In the genomic region with DNA sequence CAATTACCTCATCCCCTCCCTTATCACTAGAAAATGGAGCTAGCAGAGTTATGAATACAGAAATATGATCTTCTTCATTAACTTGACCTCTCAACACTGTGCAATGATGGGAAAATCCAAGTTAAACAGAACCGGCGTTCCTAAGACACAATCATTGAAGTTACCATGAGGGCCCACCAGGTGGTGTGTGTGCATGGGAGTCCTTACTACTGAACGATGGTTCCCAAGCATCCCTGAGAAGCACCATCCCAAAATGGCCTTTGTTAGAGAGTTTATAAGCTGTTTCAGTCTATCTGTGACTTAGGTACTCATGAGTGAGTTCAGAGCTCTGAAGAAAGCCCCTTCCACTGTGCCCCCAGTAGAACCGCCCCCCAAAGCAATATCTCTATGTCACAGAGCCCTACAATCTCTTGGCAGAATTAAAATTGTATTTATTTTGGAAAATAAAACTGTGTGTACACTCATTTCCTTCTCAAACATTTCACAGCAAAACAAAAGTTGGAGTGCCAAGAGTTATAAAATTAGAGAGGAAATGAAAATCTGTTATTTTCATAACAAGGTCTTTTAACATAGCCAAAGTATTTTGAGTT, we compare ENCODE assay signal across 8 cellular contexts. TPM values are rescaled to one million over a fixed set of nuclear protein-coding genes. Genes with fewer than 3 reads are reported as not detected.
A peak's percentile ranks its signal among the peaks of the same experiment; 100 is the strongest.
DNase-seq lines count a peak whose midpoint lies in the region; ATAC-seq and TF ChIP-seq lines count a peak whose summit lies in the region.

No MANE protein-coding gene starts in this region.

- H3K27ac ChIP-seq in HCT116 (ENCODE audit: low read depth, low read length) = no peak overlapping the region
- H3K27ac ChIP-seq in SU-DHL-6 (ENCODE audit: low read depth, low read length) = no peak overlapping the region
- no peak overlapping the region for H3K27ac ChIP-seq in neural progenitor cell

- CTCF ChIA-PET in HCT116 (lab: Charles Lee) = no interaction called here

- RAD21 ChIA-PET in HCT116 (lab: Charles Lee; ENCODE audit: low non-redundant PET in 1 of 2, low total read pairs in 2 of 2, uncharacterized antibody in 2 of 2, unreplicated experiment in 2 of 2) = no interaction called here

- H3K9ac ChIP-seq in HCT116 (ENCODE audit: low read length) = no peak overlapping the region
- no peak overlapping the region for H3K9ac ChIP-seq in SU-DHL-6 (ENCODE audit: low read length)
- H3K9ac ChIP-seq in neural progenitor cell = no peak overlapping the region

- intact Hi-C loops in HCT116 (cut with micrococcal nuclease) = loop anchor here (5.0 to 10.0 kb wide), 2 partner anchors 443 to 860 kb away; no protein-coding TSS in a partner anchor

- no TSS peak for BruUV-seq in HCT116 (replicated peaks; lab: Mats Ljungman, UMichigan)

- TF ChIP-seq POLR2A in HCT116 (IDR thresholded peaks at IDR 0.05; ENCODE audit: borderline replicate concordance, extremely low read depth, insufficient read depth, insufficient read length) = no peak

- H3K4me1 Mint-ChIP-seq in neural progenitor cell = peaks cover 4% of the 10 kb centered on the region

- H3K36me3 Mint-ChIP-seq in neural progenitor cell = no peaks in the 10 kb centered on the region

- H3K4me3 Mint-ChIP-seq in neural progenitor cell = no peak overlapping the region

- peaks cover 3% of the 10 kb centered on the region for H3K27me3 Mint-ChIP-seq in neural progenitor cell (ENCODE audit: insufficient read depth, low read depth)

- H3K27ac Mint-ChIP-seq in neural progenitor cell = no peak overlapping the region

- no peaks in the 10 kb centered on the region for H3K36me3 ChIP-seq in HCT116 (ENCODE audit: control insufficient read depth in 1 of 2, insufficient read depth in 2 of 2, low read length in 2 of 2)
- no peaks in the 10 kb centered on the region for H3K36me3 ChIP-seq in SU-DHL-6 (ENCODE audit: low read length)
- no peaks in the 10 kb centered on the region for H3K36me3 ChIP-seq in neural progenitor cell

- peak; percentile 39 to 65 (median 64); a peak in 5 of 6 replicates for TF ChIP-seq CTCF in HCT116 (IDR thresholded peaks at IDR 0.05 in 2 of 3, conservative IDR thresholded peaks at IDR 0.05 in 1 of 3; ENCODE audit: borderline replicate concordance in 1 of 3, insufficient read depth in 1 of 3, low read depth in 2 of 3, low read length in 2 of 3)
- TF ChIP-seq CTCF in SU-DHL-6 (IDR thresholded peaks at IDR 0.05; ENCODE audit: insufficient read depth, low read length, poor library complexity, severe bottlenecking) = peak; percentile 32
- TF ChIP-seq CTCF in fibroblast of pulmonary artery (IDR thresholded peaks at IDR 0.05; ENCODE audit: low read length, missing control alignments) = peak; percentile 47
- TF ChIP-seq CTCF in neural progenitor cell (IDR thresholded peaks at IDR 0.05) = peak; percentile 82

- H3K27me3 ChIP-seq in HCT116 (ENCODE audit: insufficient read depth, low read length) (no peaks in the 10 kb centered on the region), SU-DHL-6 (ENCODE audit: low read length) (no peaks in the 10 kb centered on the region), neural progenitor cell (no peaks in the 10 kb centered on the region)

- H3F3A ChIP-seq in SU-DHL-6 (ENCODE audit: insufficient read depth) (no peaks in the 10 kb centered on the region), neural progenitor cell (ENCODE audit: low read depth) (no peaks in the 10 kb centered on the region)

- POLR2A ChIA-PET in HCT116 (lab: Charles Lee) = no interaction called here

- H4K20me1 ChIP-seq in HCT116 (ENCODE audit: insufficient read depth) = no peaks in the 10 kb centered on the region
- H4K20me1 ChIP-seq in SU-DHL-6 (ENCODE audit: low read depth, low read length) = no peaks in the 10 kb centered on the region
- H4K20me1 ChIP-seq in neural progenitor cell (ENCODE audit: low read depth) = no peaks in the 10 kb centered on the region

- no peaks in the 10 kb centered on the region for H3K9me3 ChIP-seq in HCT116 (ENCODE audit: control insufficient read depth in 1 of 2, insufficient read depth in 1 of 2, low read depth in 1 of 2, low read length in 2 of 2)
- no peaks in the 10 kb centered on the region for H3K9me3 ChIP-seq in SU-DHL-6 (ENCODE audit: insufficient read depth, low read length)
- no peaks in the 10 kb centered on the region for H3K9me3 ChIP-seq in neural progenitor cell (ENCODE audit: low read depth)

- TF ChIP-seq RAD21 in HCT116 (IDR thresholded peaks at IDR 0.05; ENCODE audit: low read depth) = peak; percentile 54

- H3K4me1 ChIP-seq in HCT116 (ENCODE audit: control insufficient read depth in 1 of 2, insufficient read depth in 2 of 2, low read length in 2 of 2) = no peaks in the 10 kb centered on the region
- H3K4me1 ChIP-seq in neural progenitor cell = no peaks in the 10 kb centered on the region

- ATAC-seq in HCT116 = peak; percentile 80

- H3K79me2 ChIP-seq in HCT116 (ENCODE audit: insufficient read depth, low read length) (no peaks in the 10 kb centered on the region), SU-DHL-6 (ENCODE audit: insufficient read depth, low read length) (no peaks in the 10 kb centered on the region), neural progenitor cell (ENCODE audit: low read depth) (no peaks in the 10 kb centered on the region)

- H2AFZ ChIP-seq in HCT116 (ENCODE audit: low read depth, low read length, poor library complexity, severe bottlenecking) (no peak overlapping the region), SU-DHL-6 (ENCODE audit: low read depth, low read length, severe bottlenecking) (no peak overlapping the region), neural progenitor cell (replicated peaks) (peak overlapping the region; percentile 12)

- H3K4me3 ChIP-seq in HCT116 (replicated peaks in 1 of 2; ENCODE audit: low read depth in 1 of 2, low read length in 2 of 2) = no peak overlapping the region
- H3K4me3 ChIP-seq in SU-DHL-6 (ENCODE audit: insufficient read depth, low read length, poor library complexity, severe bottlenecking) = no peak overlapping the region
- no peak overlapping the region for H3K4me3 ChIP-seq in fibroblast of pulmonary artery (replicated peaks; ENCODE audit: low read depth, low read length)
- no peak overlapping the region for H3K4me3 ChIP-seq in neural progenitor cell

- H3K9me3 Mint-ChIP-seq in neural progenitor cell = no peaks in the 10 kb centered on the region

- peak; percentile 40 for DNase-seq in activated CD4-positive, alpha-beta T cell treated with anti-CD3 and anti-CD28 coated beads for 48 hours
- no peak for DNase-seq in activated CD4-positive, alpha-beta T cell treated with anti-CD3 and anti-CD28 coated beads for 4 hours
- DNase-seq in HCT116 (ENCODE audit: low read depth, low spot score) = peak; percentile 22
- DNase-seq in NCI-H1092 (lab: John Stamatoyannopoulos, UW) = peak; percentile 63
- DNase-seq in fibroblast of pulmonary artery (ENCODE audit: low read depth) = peak; percentile 40
- peak; percentile 86 for DNase-seq in neural progenitor cell (ENCODE audit: low spot score)
- DNase-seq in activated CD4-positive, CD25-positive, alpha-beta regulatory T cell treated with anti-CD3 and anti-CD28 coated beads, Interleukin-2, amount 50 U/mL, for 72 hours = no peak

- H3K9me2 ChIP-seq in HCT116 (ENCODE audit: insufficient read depth) (no peaks in the 10 kb centered on the region), SU-DHL-6 (replicated peaks; ENCODE audit: insufficient read depth, low read length) (no peaks in the 10 kb centered on the region)

- H3K4me2 ChIP-seq in HCT116 (ENCODE audit: low read length) (no peak overlapping the region), SU-DHL-6 (ENCODE audit: low read depth, low read length, poor library complexity, severe bottlenecking) (no peak overlapping the region), neural progenitor cell (no peak overlapping the region)

TF ChIP-seq in HCT116, 20 proteins besides CTCF, POLR2A, EP300 and RAD21 (continues in another document):
- TF ChIP-seq POLR2AphosphoS5 (IDR thresholded peaks at IDR 0.05; ENCODE audit: low read depth, low read length) (no peak), EZH2phosphoT487 (IDR thresholded peaks at IDR 0.05; ENCODE audit: borderline replicate concordance) (no peak), SP1 (IDR thresholded peaks at IDR 0.05; ENCODE audit: low read depth) (no peak), EZH2 (IDR thresholded peaks at IDR 0.05) (no peak), ZFX (IDR thresholded peaks at IDR 0.05) (no peak), SIN3A (IDR thresholded peaks at IDR 0.05; ENCODE audit: low read depth) (no peak), TCF7L2 (IDR thresholded peaks at IDR 0.05; ENCODE audit: borderline replicate concordance, extremely low read depth, insufficient read depth, insufficient read length) (no peak), CBX3 (IDR thresholded peaks at IDR 0.05; ENCODE audit: low read depth) (no peak), YY1 (IDR thresholded peaks at IDR 0.05; ENCODE audit: extremely low read depth, insufficient replicate concordance, low read depth, low read length) (no peak), EGR1 (IDR thresholded peaks at IDR 0.05; ENCODE audit: low read depth) (no peak), JUND (IDR thresholded peaks at IDR 0.05) (no peak), FOSL1 (IDR thresholded peaks at IDR 0.05; ENCODE audit: low read depth) (no peak), ELF1 (IDR thresholded peaks at IDR 0.05; ENCODE audit: borderline replicate concordance, low read depth) (no peak), CEBPB (IDR thresholded peaks at IDR 0.05; ENCODE audit: low read depth) (no peak), SRF (IDR thresholded peaks at IDR 0.05; ENCODE audit: low read depth) (no peak)
- TF ChIP-seq, protein P1, sequence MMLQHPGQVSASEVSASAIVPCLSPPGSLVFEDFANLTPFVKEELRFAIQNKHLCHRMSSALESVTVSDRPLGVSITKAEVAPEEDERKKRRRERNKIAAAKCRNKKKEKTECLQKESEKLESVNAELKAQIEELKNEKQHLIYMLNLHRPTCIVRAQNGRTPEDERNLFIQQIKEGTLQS (IDR thresholded peaks at IDR 0.05) = no peak
- TF ChIP-seq, protein P2, sequence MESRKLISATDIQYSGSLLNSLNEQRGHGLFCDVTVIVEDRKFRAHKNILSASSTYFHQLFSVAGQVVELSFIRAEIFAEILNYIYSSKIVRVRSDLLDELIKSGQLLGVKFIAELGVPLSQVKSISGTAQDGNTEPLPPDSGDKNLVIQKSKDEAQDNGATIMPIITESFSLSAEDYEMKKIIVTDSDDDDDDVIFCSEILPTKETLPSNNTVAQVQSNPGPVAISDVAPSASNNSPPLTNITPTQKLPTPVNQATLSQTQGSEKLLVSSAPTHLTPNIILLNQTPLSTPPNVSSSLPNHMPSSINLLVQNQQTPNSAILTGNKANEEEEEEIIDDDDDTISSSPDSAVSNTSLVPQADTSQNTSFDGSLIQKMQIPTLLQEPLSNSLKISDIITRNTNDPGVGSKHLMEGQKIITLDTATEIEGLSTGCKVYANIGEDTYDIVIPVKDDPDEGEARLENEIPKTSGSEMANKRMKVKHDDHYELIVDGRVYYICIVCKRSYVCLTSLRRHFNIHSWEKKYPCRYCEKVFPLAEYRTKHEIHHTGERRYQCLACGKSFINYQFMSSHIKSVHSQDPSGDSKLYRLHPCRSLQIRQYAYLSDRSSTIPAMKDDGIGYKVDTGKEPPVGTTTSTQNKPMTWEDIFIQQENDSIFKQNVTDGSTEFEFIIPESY (IDR thresholded peaks at IDR 0.05; ENCODE audit: extremely low read depth, insufficient replicate concordance, low read length) = no peak

RNA-seq across cellular contexts. Expression of gene PLD5, which starts 56.8 kb away (rescaled TPM):
- total RNA-seq in HCT116 (2021; ENCODE audit: unreplicated experiment) (not detected), neural progenitor cell (ENCODE audit: low replicate concordance) (1.7 and 1.8 TPM in 2 replicates)
- polyA plus RNA-seq in HCT116 (2012) = not detected in 2 replicates

Comparison
In these comparisons a context has a peak if more than half of its experiments do, and no peak if none do; other contexts are left out.
1. DNase-seq: peak in activated CD4-positive, alpha-beta T cell treated with anti-CD3 and anti-CD28 coated beads for 48 hours (single experiment), HCT116 (single experiment), NCI-H1092 (single experiment), fibroblast of pulmonary artery (single experiment) and neural progenitor cell (single experiment); none in activated CD4-positive, alpha-beta T cell treated with anti-CD3 and anti-CD28 coated beads for 4 hours (0 of 2) and activated CD4-positive, CD25-positive, alpha-beta regulatory T cell treated with anti-CD3 and anti-CD28 coated beads, Interleukin-2, amount 50 U/mL, for 72 hours (single experiment).
2. CTCF ChIP-seq: peak in every context shown above with its lines; median percentile 82 in neural progenitor cell; 64 in HCT116; 47 in fibroblast of pulmonary artery; 32 in SU-DHL-6.